8 cellular contexts compared by ENCODE assay signal in the genomic region with DNA sequence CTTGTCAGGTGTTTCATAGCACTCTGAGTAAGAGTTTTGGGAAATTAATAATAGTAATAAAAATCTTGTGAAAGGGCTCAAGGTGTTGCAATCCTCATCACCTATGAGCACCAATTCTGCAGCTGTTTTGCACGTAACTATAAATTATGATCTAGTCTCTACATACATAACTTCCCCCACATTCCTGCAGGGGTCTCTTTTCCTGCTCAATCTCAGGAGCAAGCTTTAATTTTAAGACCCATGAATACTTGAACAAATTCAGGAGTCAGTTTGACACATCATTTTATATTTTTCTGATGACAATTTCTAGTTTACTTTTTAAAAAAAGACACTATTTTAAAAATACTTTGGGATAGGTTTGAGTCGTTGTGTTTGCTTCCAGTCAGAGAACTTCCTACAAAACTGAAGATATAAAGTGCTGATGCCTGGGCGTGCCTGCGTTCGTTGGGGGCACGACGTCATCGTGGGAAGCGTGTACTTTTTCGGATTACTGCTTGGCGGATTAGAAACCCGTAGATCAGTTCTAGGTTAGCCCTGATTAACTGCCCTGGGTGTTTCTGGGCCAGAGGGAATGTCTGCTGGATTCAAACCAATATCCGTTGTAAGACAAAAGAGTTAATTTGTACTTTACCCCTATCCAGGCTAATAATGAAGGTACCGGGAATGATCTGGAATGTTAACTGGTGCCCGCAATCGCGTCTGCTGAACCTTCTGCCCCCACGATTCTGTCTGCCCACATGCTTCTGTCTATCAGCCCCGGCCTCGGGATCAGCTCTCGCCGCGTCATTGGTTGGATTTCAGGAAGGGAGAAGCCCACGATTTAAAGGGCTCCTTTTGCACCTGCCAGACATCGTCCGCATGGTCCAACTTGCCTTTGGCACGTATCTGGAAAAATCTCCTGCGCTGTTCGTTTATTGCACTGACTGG. TPM values are rescaled to one million over a fixed set of nuclear protein-coding genes. Genes with fewer than 3 reads are reported as not detected.
DNase-seq lines count a peak whose midpoint lies in the region; ATAC-seq and TF ChIP-seq lines count a peak whose summit lies in the region.

No MANE protein-coding gene starts in this region.

- WGBS in urinary bladder: under 1% methylated on average over 29 of the region's 29 CpGs

- H3K9me3 Mint-ChIP-seq in activated T-helper 1 cell treated with anti-CD3 and anti-CD28 coated beads, Interleukin-12 subunit alpha, Interleukin-12 subunit beta, Interleukin-2, Interleukin-4 antibody, amounts not matched to agents 30 ng/mL and 10 ng/mL and 1 ng/mL, durations not matched to agents 14 hours and 24 hours and 36 hours: no peaks in the 10 kb centered on the region

- peaks cover 10% of the 10 kb centered on the region for H4K20me1 ChIP-seq in OCI-LY3 (ENCODE audit: insufficient read depth, low read length)

- H3K9me3 ChIP-seq in OCI-LY3 (ENCODE audit: insufficient read depth, low read length) (no peaks in the 10 kb centered on the region), neutrophil (no peaks in the 10 kb centered on the region)

- H3K79me2 ChIP-seq in OCI-LY3 (ENCODE audit: low read length): peaks cover 28% of the 10 kb centered on the region

- intact Hi-C loops in activated T-helper 1 cell treated with anti-CD3 and anti-CD28 coated beads, Interleukin-12 subunit alpha, Interleukin-12 subunit beta, Interleukin-2, Interleukin-4 antibody, amounts not matched to agents 30 ng/mL and 10 ng/mL and 1 ng/mL, durations not matched to agents 14 hours and 24 hours and 36 hours (cut with micrococcal nuclease): loop anchor here (1.0 to 5.0 kb wide), 8 partner anchors 33 to 1037 kb away; partner anchors contain the start of gene CDKAL1

- TF ChIP-seq CTCF in GM06990 (IDR thresholded peaks at IDR 0.05; ENCODE audit: insufficient read depth, low read length, poor library complexity, severe bottlenecking) (peak; percentile 14), OCI-LY3 (IDR thresholded peaks at IDR 0.05; ENCODE audit: low read depth, low read length) (peak; percentile 21), neutrophil (IDR thresholded peaks at IDR 0.05) (no peak)

- H2AFZ ChIP-seq in OCI-LY3 (ENCODE audit: low read depth, low read length): peak overlapping the region; percentile 8; the same call in 1 of the 2 replicates

- H3K36me3 Mint-ChIP-seq in activated T-helper 1 cell treated with anti-CD3 and anti-CD28 coated beads, Interleukin-12 subunit alpha, Interleukin-12 subunit beta, Interleukin-2, Interleukin-4 antibody, amounts not matched to agents 30 ng/mL and 10 ng/mL and 1 ng/mL, durations not matched to agents 14 hours and 24 hours and 36 hours (ENCODE audit: low read depth): peaks cover 8% of the 10 kb centered on the region

- H3K27ac ChIP-seq in OCI-LY3 (ENCODE audit: low read length) (no peak overlapping the region), neutrophil (peak overlapping the region; percentile 99), urinary bladder (ENCODE audit: low read depth) (peak overlapping the region; percentile 35)

- H3K4me3 ChIP-seq in GM06990 (replicated peaks; ENCODE audit: low read depth, low read length) (peak overlapping the region; percentile 68), OCI-LY3 (ENCODE audit: low read length) (peak overlapping the region; percentile 81), neutrophil (ENCODE audit: low read depth in 1 of 2, low read length in 1 of 2) (peak overlapping the region; percentile 62 to 87), urinary bladder (ENCODE audit: low read depth, low read length) (peak overlapping the region; percentile 29)

- DNase-seq in GM06990 (ENCODE audit: extremely low read depth, insufficient read length): no peak
- DNase-seq in HuH-7 (ENCODE audit: low spot score): peak; percentile 61
- peak; percentile 34 for DNase-seq in activated T-helper 1 cell treated with anti-CD3 and anti-CD28 coated beads, Interleukin-12 subunit alpha, Interleukin-12 subunit beta, Interleukin-2, Interleukin-4 antibody, amounts not matched to agents 30 ng/mL and 10 ng/mL and 1 ng/mL, durations not matched to agents 14 hours and 24 hours and 36 hours (ENCODE audit: low spot score)
- DNase-seq in foreskin melanocyte: peak; percentile 40

- peaks cover 35% of the 10 kb centered on the region for H3K4me1 Mint-ChIP-seq in activated T-helper 1 cell treated with anti-CD3 and anti-CD28 coated beads, Interleukin-12 subunit alpha, Interleukin-12 subunit beta, Interleukin-2, Interleukin-4 antibody, amounts not matched to agents 30 ng/mL and 10 ng/mL and 1 ng/mL, durations not matched to agents 14 hours and 24 hours and 36 hours (ENCODE audit: low read depth)

- H3K27me3 ChIP-seq in GM06990 (replicated peaks; ENCODE audit: control insufficient read depth, insufficient read depth, low read length): no peaks in the 10 kb centered on the region; the same call in 1 of the 2 replicates
- no peaks in the 10 kb centered on the region for H3K27me3 ChIP-seq in OCI-LY3 (ENCODE audit: low read depth, low read length)
- no peaks in the 10 kb centered on the region for H3K27me3 ChIP-seq in neutrophil

- peak overlapping the region; percentile 69 for H3K9ac ChIP-seq in OCI-LY3 (ENCODE audit: low read length)

- H3K36me3 ChIP-seq in GM06990 (ENCODE audit: control insufficient read depth, insufficient read depth, low read length): no peaks in the 10 kb centered on the region
- peaks cover 1% of the 10 kb centered on the region for H3K36me3 ChIP-seq in OCI-LY3 (replicated peaks; ENCODE audit: low read depth, low read length)
- H3K36me3 ChIP-seq in neutrophil: no peaks in the 10 kb centered on the region
- H3K36me3 ChIP-seq in urinary bladder (ENCODE audit: insufficient read depth): no peaks in the 10 kb centered on the region

- H3K4me3 Mint-ChIP-seq in activated T-helper 1 cell treated with anti-CD3 and anti-CD28 coated beads, Interleukin-12 subunit alpha, Interleukin-12 subunit beta, Interleukin-2, Interleukin-4 antibody, amounts not matched to agents 30 ng/mL and 10 ng/mL and 1 ng/mL, durations not matched to agents 14 hours and 24 hours and 36 hours: peak overlapping the region; percentile 99

- H3K4me1 ChIP-seq in OCI-LY3 (ENCODE audit: low read length) (peaks cover 9% of the 10 kb centered on the region), neutrophil (ENCODE audit: control insufficient read depth in 1 of 2, insufficient read depth in 1 of 2, low read depth in 1 of 2, low read length in 1 of 2) (peaks cover 26 to 32% of the 10 kb centered on the region in 2 experiments), urinary bladder (ENCODE audit: insufficient read depth) (no peaks in the 10 kb centered on the region)

- H3K27me3 Mint-ChIP-seq in activated T-helper 1 cell treated with anti-CD3 and anti-CD28 coated beads, Interleukin-12 subunit alpha, Interleukin-12 subunit beta, Interleukin-2, Interleukin-4 antibody, amounts not matched to agents 30 ng/mL and 10 ng/mL and 1 ng/mL, durations not matched to agents 14 hours and 24 hours and 36 hours (ENCODE audit: insufficient read depth): peaks cover 2% of the 10 kb centered on the region

- H3K27ac Mint-ChIP-seq in activated T-helper 1 cell treated with anti-CD3 and anti-CD28 coated beads, Interleukin-12 subunit alpha, Interleukin-12 subunit beta, Interleukin-2, Interleukin-4 antibody, amounts not matched to agents 30 ng/mL and 10 ng/mL and 1 ng/mL, durations not matched to agents 14 hours and 24 hours and 36 hours: peak overlapping the region; percentile 97

- no peak for ATAC-seq in HG03442 (IDR thresholded peaks at IDR 0.05; ENCODE audit: unreplicated experiment)

- H3K4me2 ChIP-seq in OCI-LY3 (ENCODE audit: low read length): peak overlapping the region; percentile 95

RNA-seq across cellular contexts. Expression of gene E2F3, which starts 0.9 kb away (rescaled TPM):
- total RNA-seq in activated T-helper 1 cell treated with anti-CD3 and anti-CD28 coated beads, Interleukin-12 subunit alpha, Interleukin-12 subunit beta, Interleukin-2, Interleukin-4 antibody, amounts not matched to agents 30 ng/mL and 10 ng/mL and 1 ng/mL, durations not matched to agents 14 hours and 24 hours and 36 hours: 30.3 and 30.5 TPM in 2 replicates
- total RNA-seq in urinary bladder: 5.9 TPM
- polyA plus RNA-seq in urinary bladder: 5.0 TPM

Comparison
In these comparisons a context has a peak if more than half of its experiments do, and no peak if none do; other contexts are left out.
1. H3K4me3 ChIP-seq: peak in every context shown above with its lines; median percentile 81 in OCI-LY3; 74 in neutrophil; 68 in GM06990; 29 in urinary bladder.